ENCODE assay signal across 8 cellular contexts in genomic region chr17:2056221-2057129, GRCh38. TPM values are rescaled to one million over a fixed set of nuclear protein-coding genes. Genes with fewer than 3 reads are reported as not detected.
DNase-seq lines count a peak whose midpoint lies in the region; ATAC-seq and TF ChIP-seq lines count a peak whose summit lies in the region.

No MANE protein-coding gene starts in this region.

- H3K9me3 ChIP-seq in BLaER1 (no peaks in the 10 kb centered on the region), upper lobe of right lung (no peaks in the 10 kb centered on the region), PC-9 (ENCODE audit: insufficient read depth, low read depth) (no peaks in the 10 kb centered on the region)

- DNase-seq in MV-4-11 (lab: John Stamatoyannopoulos, UW) (peak; percentile 20), brain microvascular endothelial cell (peak; percentile 27), mesothelial cell of epicardium (ENCODE audit: low spot score in 2 of 2, unreplicated experiment in 2 of 2) (peak in 1 of 2 experiments; percentile 61), upper lobe of right lung (no peak), PC-9 (no peak), glomerular visceral epithelial cell (ENCODE audit: extremely low spot score) (no peak), iPS-NIHi7 (ENCODE audit: extremely low spot score) (no peak)

- H4K20me1 ChIP-seq in BLaER1 (peaks cover 62% of the 10 kb centered on the region), PC-9 (ENCODE audit: insufficient read depth) (no peaks in the 10 kb centered on the region; the same call in 1 of the 2 replicates)

- in situ Hi-C loops in brain microvascular endothelial cell (cut with HindIII; ENCODE audit: low pct_ligation_motif_present, low sequenced_read_pairs): no loop called here

- H3K4me1 Mint-ChIP-seq in mesothelial cell of epicardium: peaks cover 40% of the 10 kb centered on the region

- no peaks in the 10 kb centered on the region for H3K79me2 ChIP-seq in PC-9 (ENCODE audit: low read depth)

- peak overlapping the region; percentile 73 for H3K4me3 Mint-ChIP-seq in mesothelial cell of epicardium

- peak; percentile 3 for ATAC-seq in upper lobe of right lung

- H3F3A ChIP-seq in PC-9 (ENCODE audit: insufficient read depth, low read depth): peaks cover 15% of the 10 kb centered on the region

- CTCF ChIA-PET in PC-9 (lab: Charles Lee): interaction anchor here (3.1 kb wide), 1 partner anchor 188 kb away, joined by 14 read pairs; no protein-coding TSS in a partner anchor

- no peaks in the 10 kb centered on the region for H3K9me2 ChIP-seq in PC-9 (ENCODE audit: insufficient read depth)

- H3K36me3 ChIP-seq in BLaER1 (peaks cover 25% of the 10 kb centered on the region), brain microvascular endothelial cell (replicated peaks) (peaks cover 54% of the 10 kb centered on the region), upper lobe of right lung (peaks cover 13% of the 10 kb centered on the region), PC-9 (ENCODE audit: low read depth) (no peaks in the 10 kb centered on the region)

- POLR2A ChIA-PET in PC-9 (lab: Charles Lee; ENCODE audit: unreplicated experiment): no interaction called here

- H3K4me3 ChIP-seq in BLaER1 (peak overlapping the region; percentile 74), brain microvascular endothelial cell (ENCODE audit: low read depth, low read length) (peak overlapping the region; percentile 70), upper lobe of right lung (peak overlapping the region; percentile 67), PC-9 (no peak overlapping the region)

- peaks cover 19% of the 10 kb centered on the region for H3K27me3 Mint-ChIP-seq in mesothelial cell of epicardium (ENCODE audit: low read depth)

- intact Hi-C loops in upper lobe of right lung (cut with DNase I) (no loop called here), PC-9 (cut with micrococcal nuclease; ENCODE audit: unreplicated experiment) (no loop called here)

- H3K36me3 Mint-ChIP-seq in mesothelial cell of epicardium: peaks cover 13% of the 10 kb centered on the region

- H3K9me3 Mint-ChIP-seq in mesothelial cell of epicardium: no peaks in the 10 kb centered on the region

- TF ChIP-seq CTCF in brain microvascular endothelial cell (IDR thresholded peaks at IDR 0.05; ENCODE audit: low read depth, low read length, missing control alignments) (no peak), mesothelial cell of epicardium (IDR thresholded peaks at IDR 0.05; ENCODE audit: unreplicated experiment) (peak; percentile 11), upper lobe of right lung (IDR thresholded peaks at IDR 0.05) (no peak), PC-9 (conservative IDR thresholded peaks at IDR 0.05) (no peak)

- H3K4me1 ChIP-seq in BLaER1 (peaks cover 75% of the 10 kb centered on the region), upper lobe of right lung (peaks cover 48% of the 10 kb centered on the region), PC-9 (replicated peaks; ENCODE audit: insufficient read depth) (peaks cover 7% of the 10 kb centered on the region; the same call in 1 of the 2 replicates)

- peak overlapping the region; percentile 79 for H3K27ac Mint-ChIP-seq in mesothelial cell of epicardium

- H2AFZ ChIP-seq in PC-9: no peak overlapping the region

- no TSS peak for BruUV-seq in PC-9 (replicated peaks; lab: Mats Ljungman, UMichigan)

- peak overlapping the region; percentile 100 for H3K4me2 ChIP-seq in BLaER1
- H3K4me2 ChIP-seq in PC-9: no peak overlapping the region

- H3K27ac ChIP-seq in BLaER1 (no peak overlapping the region), brain microvascular endothelial cell (peak overlapping the region; percentile 72), upper lobe of right lung (peak overlapping the region; percentile 84), PC-9 (no peak overlapping the region)

- H3K27me3 ChIP-seq in BLaER1 (peaks cover 93% of the 10 kb centered on the region), brain microvascular endothelial cell (replicated peaks) (no peaks in the 10 kb centered on the region), upper lobe of right lung (peaks cover under 1% of the 10 kb centered on the region), PC-9 (ENCODE audit: insufficient read depth, low read depth) (peaks cover 6% of the 10 kb centered on the region)

- H3K9ac ChIP-seq in BLaER1: peak overlapping the region; percentile 16; the same call in 1 of the 2 replicates

RNA-seq across cellular contexts. Expression of gene HIC1, which starts 1.6 kb away (rescaled TPM):
- total RNA-seq in mesothelial cell of epicardium (97.9 to 99.3 TPM (median 98.9 TPM) in 3 replicates), upper lobe of right lung (20.8 TPM), PC-9 (2021) (0.63 and 1.6 TPM in 2 replicates)

RNA-seq across cellular contexts. Expression of gene OVCA2, which starts 14.7 kb away (rescaled TPM):
- total RNA-seq in mesothelial cell of epicardium (17.3 to 24.8 TPM (median 24.5 TPM) in 3 replicates), upper lobe of right lung (21.4 TPM), PC-9 (2021) (34.4 and 35.4 TPM in 2 replicates)

RNA-seq across cellular contexts. Expression of gene DPH1, which starts 26.5 kb away (rescaled TPM):
- total RNA-seq in mesothelial cell of epicardium (63.8 to 74.5 TPM (median 71.2 TPM) in 3 replicates), upper lobe of right lung (47.8 TPM), PC-9 (2021) (36.7 and 44.9 TPM in 2 replicates)

RNA-seq across cellular contexts. Expression of gene RTN4RL1, which starts 31.3 kb away (rescaled TPM):
- total RNA-seq in mesothelial cell of epicardium (0.20 to 0.23 TPM (median 0.22 TPM) in 3 replicates), upper lobe of right lung (4.3 TPM), PC-9 (2021) (0.13 and 0.35 TPM in 2 replicates)

Comparison
In these comparisons a context has a peak if more than half of its experiments do, and no peak if none do; other contexts are left out.
1. H3K27ac ChIP-seq: peak in brain microvascular endothelial cell (single experiment) and upper lobe of right lung (single experiment); none in BLaER1 (single experiment) and PC-9 (single experiment).
2. DNase-seq: peak in MV-4-11 (single experiment) and brain microvascular endothelial cell (single experiment); none in upper lobe of right lung (single experiment), PC-9 (0 of 2), glomerular visceral epithelial cell (single experiment) and iPS-NIHi7 (single experiment).